ENCODE assay signal across 8 cellular contexts in genomic region chr2:237731663-237732062, GRCh38.
DNase-seq lines count a peak whose midpoint lies in the region; ATAC-seq and TF ChIP-seq lines count a peak whose summit lies in the region.

No MANE protein-coding gene starts in this region.

- H3K4me3 ChIP-seq in foreskin fibroblast (ENCODE audit: low read depth in 1 of 2, low read length in 2 of 2), result no peak overlapping the region

- no peak for TF ChIP-seq CTCF in foreskin fibroblast (IDR thresholded peaks at IDR 0.05; ENCODE audit: low read depth, low read length)

- DNase-seq in NCI-H2081 (lab: John Stamatoyannopoulos, UW), result peak; percentile 25 to 57
- DNase-seq in NCI-H2081 treated with DMSO at 0.1 percent for 48 hours (lab: John Stamatoyannopoulos, UW), result no peak
- DNase-seq in activated CD4-positive, alpha-beta T cell treated with anti-CD3 and anti-CD28 coated beads, Interleukin-2, amount 50 U/mL, for 48 hours, result peak; percentile 57 to 67
- peak; percentile 75 to 86 for DNase-seq in foreskin fibroblast
- DNase-seq in stimulated activated CD4-positive, alpha-beta T cell treated with anti-CD3 and anti-CD28 coated beads, Interleukin-4, amount 100 ng/mL, for 1 hour, result peak; percentile 43
- DNase-seq in NCI-H524 treated with DMSO at 0.1 percent for 48 hours (lab: John Stamatoyannopoulos, UW), result no peak

- ATAC-seq in GM18873 (IDR thresholded peaks at IDR 0.05; ENCODE audit: low FRiP score, unreplicated experiment) (no peak), HG02623 (IDR thresholded peaks at IDR 0.05; ENCODE audit: unreplicated experiment) (no peak)

Comparison
In these comparisons a context has a peak if more than half of its experiments do, and no peak if none do; other contexts are left out.
1. DNase-seq: peak in NCI-H2081 (2 of 2), activated CD4-positive, alpha-beta T cell treated with anti-CD3 and anti-CD28 coated beads, Interleukin-2, amount 50 U/mL, for 48 hours (2 of 2), foreskin fibroblast (2 of 2) and stimulated activated CD4-positive, alpha-beta T cell treated with anti-CD3 and anti-CD28 coated beads, Interleukin-4, amount 100 ng/mL, for 1 hour (single experiment); none in NCI-H2081 treated with DMSO at 0.1 percent for 48 hours (single experiment) and NCI-H524 treated with DMSO at 0.1 percent for 48 hours (single experiment).